8 cellular contexts compared by ENCODE assay signal in genomic region chr3:50350527-50351317, GRCh38. TPM values are rescaled to one million over a fixed set of nuclear protein-coding genes. Genes with fewer than 3 reads are reported as not detected.
DNase-seq lines count a peak whose midpoint lies in the region; ATAC-seq, FAIRE-seq and TF ChIP-seq lines count a peak whose summit lies in the region.

Gene CYB561D2 (plus strand): TSS chr3:50350862. CDS start chr3:50351434, 572 bp downstream.
Gene NPRL2 (minus strand): TSS chr3:50350775. CDS start chr3:50350652, 123 bp downstream.

- peaks cover 29% of the 10 kb centered on the region for H3K4me1 ChIP-seq in adipocyte (ENCODE audit: control insufficient read depth, insufficient read depth, low read length)
- H3K4me1 ChIP-seq in parathyroid adenoma, result peaks cover 28% of the 10 kb centered on the region
- peaks cover 0 to 50% (median 34%) of the 10 kb centered on the region in 4 donors for H3K4me1 ChIP-seq in tibial artery

- peaks cover 24% of the 10 kb centered on the region for H3K79me2 ChIP-seq in parathyroid adenoma

- peak; percentile 99 for FAIRE-seq in GM12891 (lab: Jason Lieb, UNC)

- ATAC-seq in HG02798 (IDR thresholded peaks at IDR 0.05; ENCODE audit: poor library complexity, unreplicated experiment) (peak; percentile 86), Right ventricle myocardium superior (ENCODE audit: poor library complexity) (peak; percentile 97)

- H3K4me3 ChIP-seq in adipocyte (ENCODE audit: low read length) (peak within 1 kb of the TSS; percentile 88), parathyroid adenoma (ENCODE audit: low read depth, low read length) (peak within 1 kb of the TSS; percentile 86), tibial artery (peak within 1 kb of the TSS; percentile 68 to 84)

- H3K9me3 ChIP-seq in adipocyte (ENCODE audit: control insufficient read depth, low read length) (no peaks in the 10 kb centered on the region), parathyroid adenoma (ENCODE audit: control insufficient read depth, low read length) (no peaks in the 10 kb centered on the region), tibial artery (no peaks in the 10 kb centered on the region)

- TF ChIP-seq POLR2A in GM12891 (IDR thresholded peaks at IDR 0.05; ENCODE audit: low read depth, low read length), result peak; percentile 95

- intact Hi-C loops in Right ventricle myocardium superior (cut with DNase I), result no loop called here
- intact Hi-C loops in tibial artery (cut with DNase I; ENCODE audit: low total_unique reads), result no loop called here

- TF ChIP-seq CTCF in parathyroid adenoma (IDR thresholded peaks at IDR 0.05) (no peak), tibial artery (IDR thresholded peaks at IDR 0.05) (no peak)

- H3K27me3 ChIP-seq in adipocyte (replicated peaks; ENCODE audit: control insufficient read depth, insufficient read depth, low read length) (no peaks in the 10 kb centered on the region), parathyroid adenoma (ENCODE audit: control insufficient read depth, insufficient read depth, low read length) (no peaks in the 10 kb centered on the region), tibial artery (no peaks in the 10 kb centered on the region)

- peak within 1 kb of the TSS; percentile 91 for H2AFZ ChIP-seq in parathyroid adenoma

- H3K36me3 ChIP-seq in adipocyte (ENCODE audit: control insufficient read depth, insufficient read depth, low read length, severe bottlenecking), result peaks cover 34% of the 10 kb centered on the region
- H3K36me3 ChIP-seq in parathyroid adenoma (ENCODE audit: control insufficient read depth, insufficient read depth, low read length), result no peaks in the 10 kb centered on the region
- H3K36me3 ChIP-seq in tibial artery, result peaks cover 19 to 48% (median 42%) of the 10 kb centered on the region in 3 donors

- peak within 1 kb of the TSS; percentile 95 for H3K9ac ChIP-seq in adipocyte (ENCODE audit: low read length)
- peak within 1 kb of the TSS; percentile 82 for H3K9ac ChIP-seq in parathyroid adenoma

- peak; percentile 98 for DNase-seq in GM12891 (ENCODE audit: insufficient read length, low spot score)
- peak; percentile 27 for DNase-seq in NCI-H1436 treated with DMSO at 0.1 percent for 48 hours (lab: John Stamatoyannopoulos, UW)
- peak; percentile 99 for DNase-seq in T follicular helper cell (ENCODE audit: low read depth)
- peak; percentile 97 for DNase-seq in adipocyte (ENCODE audit: low read depth)
- peak; percentile 98 for DNase-seq in Right ventricle myocardium superior
- DNase-seq in tibial artery, result peak; percentile 95 to 99

- H3K27ac ChIP-seq in parathyroid adenoma (peak within 1 kb of the TSS; percentile 94), tibial artery (peak within 1 kb of the TSS; percentile 88 to 94)

- peak within 1 kb of the TSS; percentile 88 for H3K4me2 ChIP-seq in parathyroid adenoma (ENCODE audit: low read length)

TF ChIP-seq in GM12891, 5 proteins besides CTCF, POLR2A, EP300 and RAD21:
- peak; percentile 88 for TF ChIP-seq POLR2AphosphoS5 (IDR thresholded peaks at IDR 0.05; ENCODE audit: low read depth, low read length)
- TF ChIP-seq TAF1 (IDR thresholded peaks at IDR 0.05; ENCODE audit: low read depth, low read length), result peak; percentile 76
- TF ChIP-seq POU2F2 (IDR thresholded peaks at IDR 0.05; ENCODE audit: low read depth, low read length), result peak; percentile 81
- no peak for TF ChIP-seq PAX5 (IDR thresholded peaks at IDR 0.05; ENCODE audit: insufficient read depth, low read length, severe bottlenecking)
- TF ChIP-seq SPI1 (IDR thresholded peaks at IDR 0.05; ENCODE audit: low read depth, low read length), result no peak

RNA-seq across cellular contexts. Expression of gene CYB561D2, which starts in this region (rescaled TPM):
- 14.5 TPM for polyA plus RNA-seq in GM12891 (2012; ENCODE audit: low read depth, missing spikeins)
- 5.6 TPM for total RNA-seq in Right ventricle myocardium superior

RNA-seq across cellular contexts. Expression of gene NPRL2, which starts in this region (rescaled TPM):
- 21.8 TPM for polyA plus RNA-seq in GM12891 (2012; ENCODE audit: low read depth, missing spikeins)
- 14.8 TPM for total RNA-seq in Right ventricle myocardium superior

Comparison
In these comparisons a context has a peak if more than half of its experiments do, and no peak if none do; other contexts are left out.
1. Peak in every context shown above with its lines: DNase-seq, ATAC-seq, H3K4me3 ChIP-seq and H3K27ac ChIP-seq.
2. DNase-seq: peak in every context shown above with its lines; median percentile 99 in T follicular helper cell; 98 in GM12891; 98 in Right ventricle myocardium superior; 97 in adipocyte; 97 in tibial artery; 27 in NCI-H1436 treated with DMSO at 0.1 percent for 48 hours.